Comparison of ENCODE assay signal across 11 cellular contexts in genomic region chr1:25896266-25896665, GRCh38. TPM values are rescaled to one million over a fixed set of nuclear protein-coding genes. Genes with fewer than 3 reads are reported as not detected.
DNase-seq lines count a peak whose midpoint lies in the region; ATAC-seq and TF ChIP-seq lines count a peak whose summit lies in the region.
"Had no signal": no experiment of that assay in that cellular context is flagged by ENCODE, and none has a peak within 500 bp of the region (broad histone marks: within the 10 kb centered on the region; RNA-seq: fewer than 3 reads in every experiment).

No MANE protein-coding gene starts in this region.

- H3K36me3 Mint-ChIP-seq in activated T-cell treated with anti-CD3 and anti-CD28 coated beads, Interleukin-2, amount 50 U/mL, for 24 hours (ENCODE audit: low read depth), result peaks cover 54% of the 10 kb centered on the region

- H3K27ac Mint-ChIP-seq in activated T-cell treated with anti-CD3 and anti-CD28 coated beads, Interleukin-2, amount 50 U/mL, for 24 hours, result peak overlapping the region; percentile 18

- 92% methylated on average over 1 of the region's 1 CpG for WGBS in thymus

- H3K27ac ChIP-seq in thymus (ENCODE audit: low read depth), result peak overlapping the region; percentile 84

- ATAC-seq in HG03139 (IDR thresholded peaks at IDR 0.05; ENCODE audit: unreplicated experiment) (no peak), GM18861 (IDR thresholded peaks at IDR 0.05; ENCODE audit: unreplicated experiment) (no peak), HG03039 (IDR thresholded peaks at IDR 0.05; ENCODE audit: unreplicated experiment) (no peak)

- TF ChIP-seq CTCF in epithelial cell of esophagus (IDR thresholded peaks at IDR 0.05; ENCODE audit: insufficient read depth, low read depth, low read length, missing control alignments), result no peak

- H3K9me3 Mint-ChIP-seq in activated T-cell treated with anti-CD3 and anti-CD28 coated beads, Interleukin-2, amount 50 U/mL, for 24 hours, result no peaks in the 10 kb centered on the region
- H3K9me3 Mint-ChIP-seq: CD4-positive, alpha-beta memory T cell had no signal

- H3K36me3 ChIP-seq in thymus (ENCODE audit: control insufficient read depth, insufficient read depth), result peaks cover 65% of the 10 kb centered on the region

- H3K27me3 ChIP-seq in thymus (ENCODE audit: control insufficient read depth, insufficient read depth), result no peaks in the 10 kb centered on the region

- H3K4me3 ChIP-seq in epithelial cell of esophagus (ENCODE audit: low read length) (no peak overlapping the region), thymus (ENCODE audit: low read length) (no peak overlapping the region)

- H3K4me1 Mint-ChIP-seq in activated T-cell treated with anti-CD3 and anti-CD28 coated beads, Interleukin-2, amount 50 U/mL, for 24 hours (ENCODE audit: low read depth), result peaks cover 18% of the 10 kb centered on the region

- no peaks in the 10 kb centered on the region for H3K27me3 Mint-ChIP-seq in activated T-cell treated with anti-CD3 and anti-CD28 coated beads, Interleukin-2, amount 50 U/mL, for 24 hours
- H3K27me3 Mint-ChIP-seq: CD4-positive, alpha-beta memory T cell had no signal

- H3K4me1 ChIP-seq in thymus (ENCODE audit: control insufficient read depth, insufficient read depth, low read length), result peaks cover 5% of the 10 kb centered on the region

- no peaks in the 10 kb centered on the region for H3K9me3 ChIP-seq in thymus (ENCODE audit: control insufficient read depth)

- no peak overlapping the region for H3K4me3 Mint-ChIP-seq in activated T-cell treated with anti-CD3 and anti-CD28 coated beads, Interleukin-2, amount 50 U/mL, for 24 hours

- DNase-seq in activated T-cell treated with anti-CD3 and anti-CD28 coated beads, Interleukin-2, amount 50 U/mL, for 24 hours, result no peak
- no peak for DNase-seq in activated T-cell treated with anti-CD3 and anti-CD28 coated beads, Interleukin-2, amount 50 U/mL, for 1 hour
- DNase-seq in RPMI7951 (ENCODE audit: low read depth), result peak; percentile 42
- peak; percentile 39 for DNase-seq in epithelial cell of esophagus (ENCODE audit: low read depth)
- DNase-seq: CD4-positive, alpha-beta memory T cell; left cardiac atrium; NCI-H1694 had no signal

RNA-seq across cellular contexts. Expression of gene STMN1, which starts 10.0 kb away (rescaled TPM):
- 341 and 495 TPM in 2 replicates for total RNA-seq in RPMI7951 (2014; rRNA removed; shearing (Covaris generic))
- 472 TPM for polyA plus RNA-seq in thymus

RNA-seq across cellular contexts. Expression of gene PAQR7, which starts 20.8 kb away (rescaled TPM):
- total RNA-seq in RPMI7951 (2014; rRNA removed; shearing (Covaris generic)), result 3.2 and 5.0 TPM in 2 replicates
- 2.9 TPM for polyA plus RNA-seq in thymus

RNA-seq across cellular contexts. Expression of gene AUNIP, which starts 37.0 kb away (rescaled TPM):
- 8.7 and 10.0 TPM in 2 replicates for total RNA-seq in RPMI7951 (2014; rRNA removed; shearing (Covaris generic))
- 0.59 TPM for polyA plus RNA-seq in thymus
- total RNA-seq: CD4-positive, alpha-beta memory T cell had no signal
- polyA plus RNA-seq: CD4-positive, alpha-beta memory T cell had no signal

Comparison
In these comparisons a context has a peak if more than half of its experiments do, and no peak if none do; other contexts are left out.
1. DNase-seq: peak in RPMI7951 (single experiment) and epithelial cell of esophagus (single experiment); none in activated T-cell treated with anti-CD3 and anti-CD28 coated beads, Interleukin-2, amount 50 U/mL, for 24 hours (single experiment) and activated T-cell treated with anti-CD3 and anti-CD28 coated beads, Interleukin-2, amount 50 U/mL, for 1 hour (single experiment).